Comparison of ENCODE assay signal across 18 cellular contexts in the genomic region with DNA sequence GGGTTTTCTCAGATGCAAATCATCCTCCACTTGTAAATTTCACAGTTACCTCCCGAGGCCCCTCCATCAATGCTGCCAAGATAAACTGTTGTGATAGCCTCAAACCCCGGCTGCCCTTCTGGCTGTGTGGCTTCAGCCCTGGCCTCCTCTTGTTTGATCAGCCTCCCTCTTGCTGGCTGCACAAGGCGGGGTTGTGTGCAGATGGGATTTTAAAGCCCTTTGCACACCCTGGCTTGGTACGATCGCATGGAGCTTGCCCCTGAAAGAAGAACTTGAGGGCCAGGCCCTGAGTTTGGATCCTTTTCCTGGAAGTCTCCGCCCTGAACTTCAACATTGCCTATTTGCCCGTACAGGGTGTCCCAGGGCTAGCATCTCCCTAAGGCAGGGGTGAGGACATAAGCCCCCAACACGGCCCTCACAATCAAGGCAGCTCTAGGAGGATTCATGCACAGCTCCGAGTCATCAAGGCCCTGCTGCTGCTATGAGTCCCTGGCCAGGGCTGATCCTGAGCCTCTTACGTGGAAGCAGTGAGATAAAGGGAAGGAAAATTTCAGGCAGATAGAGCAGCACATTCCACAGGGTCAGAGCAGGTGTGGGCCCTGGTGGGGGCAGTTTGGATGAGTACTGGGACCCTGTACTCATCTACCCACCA.
"Had no signal": no experiment of that assay in that cellular context is flagged by ENCODE, and none has a peak within 500 bp of the region (broad histone marks: within the 10 kb centered on the region; RNA-seq: fewer than 3 reads in every experiment).

No MANE protein-coding gene starts in this region.

- ATAC-seq: activated CD4-positive, alpha-beta T cell treated with anti-CD3 and anti-CD28 coated beads for 36 hours; naive thymus-derived CD4-positive, alpha-beta T cell; stimulated activated naive CD8-positive, alpha-beta T cell treated with anti-CD3 and anti-CD28 coated beads, Interleukin-15, Interleukin-2, amounts not matched to agents 100 U/mL and 50 U/mL, for 24 hours had no signal

- H3K36me3 ChIP-seq: brain microvascular endothelial cell, left ventricle myocardium inferior, transverse colon, WERI-Rb-1 had no signal

- H3K4me1 ChIP-seq: transverse colon had no signal

- H3K27ac ChIP-seq: brain microvascular endothelial cell, left ventricle myocardium inferior, transverse colon, WERI-Rb-1 had no signal

- H3K27ac Mint-ChIP-seq: activated CD4-positive, alpha-beta memory T cell treated with anti-CD3 and anti-CD28 coated beads for 36 hours; activated CD4-positive, alpha-beta T cell treated with anti-CD3 and anti-CD28 coated beads for 36 hours; activated T-helper 1 cell treated with anti-CD3 and anti-CD28 coated beads, Interleukin-12 subunit alpha, Interleukin-12 subunit beta, Interleukin-2, Interleukin-4 antibody, amounts not matched to agents 30 ng/mL and 10 ng/mL and 1 ng/mL, durations not matched to agents 14 hours and 24 hours and 36 hours; memory B cell; naive thymus-derived CD4-positive, alpha-beta T cell had no signal

- H3K9me3 Mint-ChIP-seq: activated CD4-positive, alpha-beta memory T cell treated with anti-CD3 and anti-CD28 coated beads for 36 hours; activated T-helper 1 cell treated with anti-CD3 and anti-CD28 coated beads, Interleukin-12 subunit alpha, Interleukin-12 subunit beta, Interleukin-2, Interleukin-4 antibody, amounts not matched to agents 30 ng/mL and 10 ng/mL and 1 ng/mL, durations not matched to agents 14 hours and 24 hours and 36 hours; central memory CD8-positive, alpha-beta T cell; memory B cell had no signal

- H3K4me3 Mint-ChIP-seq: activated CD4-positive, alpha-beta memory T cell treated with anti-CD3 and anti-CD28 coated beads for 36 hours; activated CD4-positive, alpha-beta T cell treated with anti-CD3 and anti-CD28 coated beads for 36 hours; activated T-helper 1 cell treated with anti-CD3 and anti-CD28 coated beads, Interleukin-12 subunit alpha, Interleukin-12 subunit beta, Interleukin-2, Interleukin-4 antibody, amounts not matched to agents 30 ng/mL and 10 ng/mL and 1 ng/mL, durations not matched to agents 14 hours and 24 hours and 36 hours; central memory CD8-positive, alpha-beta T cell; memory B cell; naive thymus-derived CD4-positive, alpha-beta T cell had no signal

- DNase-seq: activated CD4-positive, alpha-beta memory T cell treated with anti-CD3 and anti-CD28 coated beads for 36 hours; activated CD4-positive, alpha-beta T cell treated with anti-CD3 and anti-CD28 coated beads for 36 hours; activated naive CD4-positive, alpha-beta T cell treated with Interleukin-2 at 50 U/mL for 16 hours; activated T-cell treated with anti-CD3 and anti-CD28 coated beads for 4 hours; anterior cingulate cortex; brain microvascular endothelial cell; cortex of kidney; erythroblast; left ventricle myocardium inferior; naive thymus-derived CD4-positive, alpha-beta T cell; stimulated activated naive CD8-positive, alpha-beta T cell treated with anti-CD3 and anti-CD28 coated beads, Interleukin-15, Interleukin-2, amounts not matched to agents 100 U/mL and 50 U/mL, for 24 hours; substantia nigra; T-helper 2 cell; transverse colon; WERI-Rb-1 had no signal

- H3K27me3 ChIP-seq: brain microvascular endothelial cell, transverse colon had no signal

- H3K36me3 Mint-ChIP-seq: activated CD4-positive, alpha-beta memory T cell treated with anti-CD3 and anti-CD28 coated beads for 36 hours; memory B cell; naive thymus-derived CD4-positive, alpha-beta T cell had no signal

- H3K4me1 Mint-ChIP-seq: activated CD4-positive, alpha-beta T cell treated with anti-CD3 and anti-CD28 coated beads for 36 hours; central memory CD8-positive, alpha-beta T cell; memory B cell; naive thymus-derived CD4-positive, alpha-beta T cell had no signal

- H3K4me3 ChIP-seq: left ventricle myocardium inferior, transverse colon had no signal

- H3K27me3 Mint-ChIP-seq: activated CD4-positive, alpha-beta T cell treated with anti-CD3 and anti-CD28 coated beads for 36 hours had no signal

- H3K9me3 ChIP-seq: left ventricle myocardium inferior, transverse colon had no signal
